12 cellular contexts compared by ENCODE assay signal in genomic region chr1:217088521-217089221, GRCh38.
DNase-seq lines count a peak whose midpoint lies in the region; ATAC-seq and TF ChIP-seq lines count a peak whose summit lies in the region.
"Had no signal": no experiment of that assay in that cellular context is flagged by ENCODE, and none has a peak within 500 bp of the region (broad histone marks: within the 10 kb centered on the region; RNA-seq: fewer than 3 reads in every experiment).

No MANE protein-coding gene starts in this region.

- no peaks in the 10 kb centered on the region for H3K36me3 Mint-ChIP-seq in Caco-2 (ENCODE audit: insufficient read depth, unreplicated experiment)
- H3K36me3 Mint-ChIP-seq: CD8-positive, alpha-beta memory T cell had no signal

- H4K20me1 ChIP-seq in Karpas-422 (ENCODE audit: insufficient read depth, low read depth, low read length), result no peaks in the 10 kb centered on the region

- H3K4me3 Mint-ChIP-seq in Caco-2 (ENCODE audit: unreplicated experiment), result peak overlapping the region; percentile 34
- H3K4me3 Mint-ChIP-seq: activated CD8-positive, alpha-beta T cell treated with anti-CD3 and anti-CD28 coated beads for 36 hours; CD8-positive, alpha-beta memory T cell had no signal

- peak overlapping the region; percentile 95 for H2AFZ ChIP-seq in neuron (ENCODE audit: low read depth, low read length)
- no peak overlapping the region for H2AFZ ChIP-seq in Karpas-422 (ENCODE audit: low read length)

- intact Hi-C loops in Caco-2 (cut with micrococcal nuclease; ENCODE audit: unreplicated experiment) (no loop called here), left colon (cut with DNase I, micrococcal nuclease) (no loop called here), lower leg skin (cut with DNase I; ENCODE audit: low total_unique reads) (no loop called here)

- no peaks in the 10 kb centered on the region for H3K9me2 ChIP-seq in Karpas-422 (replicated peaks; ENCODE audit: insufficient read depth, low read length)

- POLR2A ChIA-PET in Caco-2 (lab: Charles Lee), result no interaction called here

- H3K9me3 ChIP-seq in Caco-2 (no peaks in the 10 kb centered on the region), neuron (ENCODE audit: low read length) (no peaks in the 10 kb centered on the region), Karpas-422 (ENCODE audit: low read length) (no peaks in the 10 kb centered on the region)

- H3K4me2 ChIP-seq in Karpas-422 (ENCODE audit: low read depth, low read length, poor library complexity, severe bottlenecking), result no peak overlapping the region

- peaks cover 7% of the 10 kb centered on the region for H3K27me3 Mint-ChIP-seq in Caco-2 (ENCODE audit: insufficient read depth, unreplicated experiment)

- TF ChIP-seq POLR2A in lower leg skin (IDR thresholded peaks at IDR 0.05), result no peak

- no peak overlapping the region for H3K9ac ChIP-seq in Karpas-422 (ENCODE audit: low read length)

- H3K36me3 ChIP-seq in Caco-2 (ENCODE audit: control insufficient read depth, insufficient read depth, low read length) (no peaks in the 10 kb centered on the region), neuron (ENCODE audit: insufficient read depth, low read length) (no peaks in the 10 kb centered on the region), Karpas-422 (ENCODE audit: insufficient read depth, low read length) (no peaks in the 10 kb centered on the region)

- H3K27me3 ChIP-seq in Caco-2 (replicated peaks; ENCODE audit: control insufficient read depth, insufficient read depth, low read length), result no peaks in the 10 kb centered on the region
- H3K27me3 ChIP-seq in neuron (ENCODE audit: insufficient read depth, low read length), result no peaks in the 10 kb centered on the region
- no peaks in the 10 kb centered on the region for H3K27me3 ChIP-seq in Karpas-422 (ENCODE audit: low read length)

- no peak overlapping the region for H3K27ac Mint-ChIP-seq in Caco-2 (ENCODE audit: unreplicated experiment)
- H3K27ac Mint-ChIP-seq: activated CD8-positive, alpha-beta T cell treated with anti-CD3 and anti-CD28 coated beads for 36 hours; CD8-positive, alpha-beta memory T cell had no signal

- 45 to 50% methylated on average over 12 of the region's 12 CpGs for WGBS in lower leg skin, 2 donors

- BruUV-seq in Caco-2 (replicated peaks; lab: Mats Ljungman, UMichigan), result no TSS peak

- TF ChIP-seq CTCF in Caco-2 (IDR thresholded peaks at IDR 0.05; ENCODE audit: insufficient read depth in 1 of 2, low read depth in 1 of 2, low read length in 1 of 2, severe bottlenecking in 1 of 2, unreplicated experiment in 1 of 2), result no peak
- no peak for TF ChIP-seq CTCF in lower leg skin (IDR thresholded peaks at IDR 0.05)

- no peak for ATAC-seq in left colon
- ATAC-seq in stimulated activated naive CD8-positive, alpha-beta T cell treated with anti-CD3 and anti-CD28 coated beads, Interleukin-15, Interleukin-2, amounts not matched to agents 100 U/mL and 50 U/mL, for 24 hours, result no peak
- ATAC-seq: activated CD8-positive, alpha-beta T cell treated with anti-CD3 and anti-CD28 coated beads for 36 hours had no signal

- CTCF ChIA-PET in Caco-2 (lab: Charles Lee), result no interaction called here

- no peaks in the 10 kb centered on the region for H3K9me3 Mint-ChIP-seq in Caco-2 (ENCODE audit: unreplicated experiment)

- no peak overlapping the region for H3K27ac ChIP-seq in Karpas-422 (ENCODE audit: low read length)

- no peaks in the 10 kb centered on the region for H3K79me2 ChIP-seq in Karpas-422 (ENCODE audit: low read length)

- H3K4me1 ChIP-seq in Caco-2, result peaks cover 3% of the 10 kb centered on the region; the same call in 1 of the 2 replicates
- H3K4me1 ChIP-seq in neuron (ENCODE audit: insufficient read depth, low read length), result peaks cover 14% of the 10 kb centered on the region
- H3K4me1 ChIP-seq in Karpas-422 (ENCODE audit: low read length), result no peaks in the 10 kb centered on the region

- H3K4me1 Mint-ChIP-seq in Caco-2 (ENCODE audit: low read depth, unreplicated experiment), result peaks cover 9% of the 10 kb centered on the region

- H3K4me3 ChIP-seq in Caco-2 (ENCODE audit: low read depth, low read length) (no peak overlapping the region), neuron (ENCODE audit: low read length) (peak overlapping the region; percentile 48), lower leg skin (ENCODE audit: low read depth, poor library complexity, severe bottlenecking) (no peak overlapping the region), Karpas-422 (ENCODE audit: low read length) (no peak overlapping the region)

- DNase-seq in Caco-2 (no peak), SHP77 treated with DMSO at 0.1 percent for 48 hours (lab: John Stamatoyannopoulos, UW) (peak; percentile 65), globus pallidus (ENCODE audit: low spot score) (peak; percentile 46), left colon (no peak), lower leg skin (ENCODE audit: low spot score in 2 of 2) (no peak), Karpas-422 (no peak)
- DNase-seq in stimulated activated naive CD8-positive, alpha-beta T cell treated with anti-CD3 and anti-CD28 coated beads, Interleukin-15, Interleukin-2, amounts not matched to agents 100 U/mL and 50 U/mL, for 24 hours, result no peak
- DNase-seq: activated CD8-positive, alpha-beta T cell treated with anti-CD3 and anti-CD28 coated beads for 36 hours; CD8-positive, alpha-beta memory T cell; KG1; stimulated activated CD4-positive, alpha-beta T cell treated with anti-CD3 and anti-CD28 coated beads, Interleukin-4, amount 100 ng/mL, for 24 hours had no signal

Comparison
In these comparisons a context has a peak if more than half of its experiments do, and no peak if none do; other contexts are left out.
1. DNase-seq: peak in SHP77 treated with DMSO at 0.1 percent for 48 hours (single experiment) and globus pallidus (single experiment); none in Caco-2 (0 of 2), left colon (0 of 2), lower leg skin (0 of 2), Karpas-422 (single experiment) and stimulated activated naive CD8-positive, alpha-beta T cell treated with anti-CD3 and anti-CD28 coated beads, Interleukin-15, Interleukin-2, amounts not matched to agents 100 U/mL and 50 U/mL, for 24 hours (single experiment).